In the genomic region with DNA sequence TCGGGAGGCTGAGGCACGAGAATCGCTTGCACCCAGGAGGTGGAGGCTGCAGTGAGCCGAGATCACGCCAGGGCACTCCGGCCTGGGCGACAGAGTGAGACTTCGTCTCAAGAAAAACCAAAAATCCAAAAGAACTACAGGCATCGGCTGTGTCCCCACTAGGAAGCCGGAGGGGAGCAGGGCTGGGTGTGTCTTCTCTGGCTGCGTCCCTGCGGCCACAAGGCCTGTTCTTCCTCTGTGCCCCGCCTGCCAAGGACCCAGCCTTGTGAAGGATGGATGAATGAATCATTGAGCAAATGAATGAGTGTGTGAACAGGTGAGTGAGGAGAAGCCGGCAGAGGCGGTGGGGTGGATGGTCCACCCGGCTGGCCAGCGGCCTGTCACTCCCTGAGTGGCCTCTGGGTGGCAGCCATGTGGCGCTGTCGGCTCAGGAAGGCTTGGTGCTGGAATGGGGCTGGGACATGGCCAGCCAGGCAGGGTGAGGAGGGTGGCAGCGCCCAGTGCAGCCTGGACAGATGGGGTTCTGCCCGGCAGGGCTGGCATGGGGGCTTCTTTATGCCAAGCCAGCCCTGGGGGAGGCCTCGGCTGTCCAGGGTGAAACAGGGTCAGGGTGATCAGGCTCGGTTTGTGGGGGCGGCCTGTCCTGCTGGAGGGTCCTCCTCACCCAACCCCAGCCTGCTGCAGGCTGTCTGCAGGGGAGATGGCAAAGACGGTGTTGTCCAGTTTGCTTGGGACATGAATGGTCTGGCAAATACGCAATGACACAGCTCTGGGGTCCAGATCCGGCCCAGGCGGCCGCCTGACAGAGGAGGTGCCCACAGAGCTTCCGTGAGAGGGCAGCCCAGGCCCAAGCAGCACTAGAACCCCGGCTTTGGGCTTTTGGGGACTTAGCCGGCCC, we compare ENCODE assay signal across 8 cellular contexts. TPM values are rescaled to one million over a fixed set of nuclear protein-coding genes. Genes with fewer than 3 reads are reported as not detected.
DNase-seq lines count a peak whose midpoint lies in the region; ATAC-seq and TF ChIP-seq lines count a peak whose summit lies in the region.

No MANE protein-coding gene starts in this region.

- H3K4me1 ChIP-seq in ascending aorta = no peaks in the 10 kb centered on the region
- no peaks in the 10 kb centered on the region for H3K4me1 ChIP-seq in right cardiac atrium (ENCODE audit: control insufficient read depth, insufficient read depth, low read length)
- peaks cover 0 to 13% (median 7%) of the 10 kb centered on the region in 4 donors for H3K4me1 ChIP-seq in sigmoid colon

- no peak for TF ChIP-seq POLR2A in sigmoid colon (IDR thresholded peaks at IDR 0.05)

- H3K27ac Mint-ChIP-seq in T-helper 17 cell = no peak overlapping the region

- peaks cover 49% of the 10 kb centered on the region for H3K27me3 Mint-ChIP-seq in T-helper 17 cell

- H3K4me1 Mint-ChIP-seq in T-helper 17 cell = peaks cover 9% of the 10 kb centered on the region

- WGBS in right cardiac atrium = 45% methylated on average over 32 of the region's 32 CpGs
- 14 to 49% methylated on average over 32 of the region's 32 CpGs for WGBS in sigmoid colon, 2 donors

- TF ChIP-seq CTCF in ascending aorta (IDR thresholded peaks at IDR 0.05) (peak; percentile 83 to 93 (median 91)), sigmoid colon (IDR thresholded peaks at IDR 0.05) (peak; percentile 68 to 86 (median 84))

- H3K36me3 Mint-ChIP-seq in T-helper 17 cell (ENCODE audit: low read depth) = no peaks in the 10 kb centered on the region

- H3K36me3 ChIP-seq in ascending aorta (no peaks in the 10 kb centered on the region), sigmoid colon (no peaks in the 10 kb centered on the region)

- peak; percentile 89 for ATAC-seq in T-helper 17 cell
- peak; percentile 89 to 90 for ATAC-seq in right cardiac atrium
- no peak for ATAC-seq in HG03095 (IDR thresholded peaks at IDR 0.05; ENCODE audit: unreplicated experiment)

- no peak overlapping the region for H3K27ac ChIP-seq in ascending aorta
- H3K27ac ChIP-seq in right cardiac atrium (ENCODE audit: low read length) = no peak overlapping the region
- no peak overlapping the region for H3K27ac ChIP-seq in sigmoid colon

- H3K4me3 ChIP-seq in ascending aorta (no peak overlapping the region), right cardiac atrium (ENCODE audit: low read length) (no peak overlapping the region), sigmoid colon (no peak overlapping the region)

- DNase-seq in activated gamma-delta T cell treated with Interleukin-2 at 50 U/mL for 16 hours (peak; percentile 56), activated gamma-delta T cell (lab: John Stamatoyannopoulos, UW) (no peak), NCI-H187 treated with DMSO at 0.1 percent for 48 hours (lab: John Stamatoyannopoulos, UW) (peak; percentile 30), T-helper 17 cell (peak in 2 of 3 donors; percentile 33 to 48), ascending aorta (ENCODE audit: low spot score in 2 of 2) (peak in 1 of 2 donors; percentile 83), right cardiac atrium (peak; percentile 83 to 91 (median 91)), sigmoid colon (peak; percentile 88)

- no peaks in the 10 kb centered on the region for H3K9me3 ChIP-seq in T-helper 17 cell (ENCODE audit: control insufficient read depth, low read length, poor library complexity, severe bottlenecking)
- H3K9me3 ChIP-seq in ascending aorta = no peaks in the 10 kb centered on the region
- no peaks in the 10 kb centered on the region for H3K9me3 ChIP-seq in right cardiac atrium (ENCODE audit: control insufficient read depth, low read length)
- no peaks in the 10 kb centered on the region for H3K9me3 ChIP-seq in sigmoid colon

- H3K4me3 Mint-ChIP-seq in T-helper 17 cell = peak overlapping the region; percentile 7

- intact Hi-C loops in ascending aorta (cut with DNase I) = no loop called here
- intact Hi-C loops in right cardiac atrium (cut with DNase I) = no loop called here
- intact Hi-C loops in sigmoid colon (cut with DNase I) = no loop called here

- TF ChIP-seq EP300 in sigmoid colon (IDR thresholded peaks at IDR 0.05) = no peak

- no peaks in the 10 kb centered on the region for H3K27me3 ChIP-seq in ascending aorta
- H3K27me3 ChIP-seq in right cardiac atrium (ENCODE audit: control insufficient read depth, insufficient read depth) = no peaks in the 10 kb centered on the region
- peaks cover 0 to 58% (median 11%) of the 10 kb centered on the region in 3 donors for H3K27me3 ChIP-seq in sigmoid colon

RNA-seq across cellular contexts. Expression of gene SLC25A10, which starts 21.7 kb away (rescaled TPM):
- total RNA-seq in T-helper 17 cell = 1 to 10 TPM; 3.4 TPM
- total RNA-seq in ascending aorta = 0.53 TPM
- total RNA-seq in right cardiac atrium = 10 to 100 TPM in 1 of 4 donors, 1 to 10 TPM in 3; 5.9 to 11.4 (median 9.6) TPM
- 18.6 TPM for polyA plus RNA-seq in right cardiac atrium
- total RNA-seq in sigmoid colon = 1 to 10 TPM in 3 of 4 donors, under 1 TPM in 1; 0.99 to 7.1 (median 3.7) TPM
- polyA plus RNA-seq in sigmoid colon = 10 to 100 TPM; 59.5 to 63.2 (median 60.6) TPM

RNA-seq across cellular contexts. Expression of gene MRPL12, which starts 30.6 kb away (rescaled TPM):
- total RNA-seq in T-helper 17 cell (10 to 100 TPM; 21.4 to 21.8 TPM), ascending aorta (21.8 TPM), right cardiac atrium (100 to 1,000 TPM in 3 of 4 donors, 10 to 100 TPM in 1; 83.3 to 142 (median 112) TPM), sigmoid colon (10 to 100 TPM; 31.0 to 56.4 (median 39.5) TPM)
- polyA plus RNA-seq in right cardiac atrium (310 TPM), sigmoid colon (100 to 1,000 TPM; 204 to 258 (median 237) TPM)

RNA-seq across cellular contexts. Expression of gene HGS, which starts 49.9 kb away (rescaled TPM):
- total RNA-seq in T-helper 17 cell (100 to 1,000 TPM; 111 to 121 TPM), ascending aorta (211 TPM), right cardiac atrium (10 to 100 TPM; 42.1 to 50.3 (median 47.9) TPM), sigmoid colon (100 to 1,000 TPM in 1 of 4 donors, 10 to 100 TPM in 3; 36.7 to 143 (median 42.5) TPM)
- polyA plus RNA-seq in right cardiac atrium (48.6 TPM), sigmoid colon (100 to 1,000 TPM in 1 of 3 donors, 10 to 100 TPM in 2; 52.9 to 111 (median 87.7) TPM)

RNA-seq across cellular contexts. Expression of gene ARL16, which starts 50.2 kb away (rescaled TPM):
- 10 to 100 TPM; 10.5 to 34.0 TPM for total RNA-seq in T-helper 17 cell
- 21.0 TPM for total RNA-seq in ascending aorta
- 10 to 100 TPM; 13.2 to 24.4 (median 16.8) TPM for total RNA-seq in right cardiac atrium
- 20.9 TPM for polyA plus RNA-seq in right cardiac atrium
- total RNA-seq in sigmoid colon = 10 to 100 TPM; 27.7 to 51.7 (median 47.7) TPM
- 10 to 100 TPM; 24.5 to 42.3 (median 36.6) TPM for polyA plus RNA-seq in sigmoid colon
